8 cellular contexts compared by ENCODE assay signal in genomic region chr5:139293504-139294371, GRCh38. TPM values are rescaled to one million over a fixed set of nuclear protein-coding genes. Genes with fewer than 3 reads are reported as not detected.
DNase-seq lines count a peak whose midpoint lies in the region; ATAC-seq and TF ChIP-seq lines count a peak whose summit lies in the region.

TSS of gene MATR3 (plus strand) at chr5:139293740. CDS start at chr5:139307416, 13,676 bp downstream.

- DNase-seq in DMS 273 (lab: John Stamatoyannopoulos, UW; ENCODE audit: unreplicated experiment) (peak; percentile 98), PC-3 (peak; percentile 91), activated T-cell treated with anti-CD3 and anti-CD28 coated beads for 48 hours (ENCODE audit: low read depth) (peak; percentile 91), epithelial cell of prostate (ENCODE audit: low read depth, low spot score) (peak; percentile 73), mucosa of gallbladder (ENCODE audit: low spot score) (peak; percentile 97)
- DNase-seq in stimulated activated CD8-positive, alpha-beta memory T cell treated with anti-CD3 and anti-CD28 coated beads, Interleukin-4, amount 100 ng/mL, for 4 hours (ENCODE audit: low read depth in 2 of 2, low spot score in 1 of 2), result peak; percentile 75 to 85

- ATAC-seq in GM21529 (IDR thresholded peaks at IDR 0.05; ENCODE audit: unreplicated experiment), result peak; percentile 74
- ATAC-seq in PC-3, result peak; percentile 88

- no peaks in the 10 kb centered on the region for H3K9me3 ChIP-seq in PC-3 (ENCODE audit: low read length)

- H3K27me3 ChIP-seq in PC-3 (ENCODE audit: low read length), result no peaks in the 10 kb centered on the region

- TF ChIP-seq EP300 in Ishikawa (IDR thresholded peaks at IDR 0.05; ENCODE audit: borderline replicate concordance), result no peak

- TF ChIP-seq RAD21 in Ishikawa (IDR thresholded peaks at IDR 0.05; ENCODE audit: low read depth), result no peak

- H3K36me3 ChIP-seq in PC-3 (ENCODE audit: low read depth, low read length), result 0 out of 2 replicates have a peak, but pooled peaks cover 2% of the 10 kb centered on the region

- peak within 1 kb of the TSS; percentile 86 for H2AFZ ChIP-seq in PC-3 (ENCODE audit: low read length)

- H3K79me2 ChIP-seq in PC-3 (ENCODE audit: low read length), result peaks cover 57% of the 10 kb centered on the region

- no peaks in the 10 kb centered on the region for H3K9me2 ChIP-seq in PC-3 (replicated peaks; ENCODE audit: low read length)

- intact Hi-C loops in PC-3 (cut with micrococcal nuclease), result loop anchor here (2.0 kb wide), 1 partner anchor 47 kb away; the partner anchor contains the start of gene PAIP2

- H3K4me1 ChIP-seq in PC-3 (ENCODE audit: insufficient read depth, low read length), result peaks cover 21% of the 10 kb centered on the region; the same call in 1 of the 2 replicates

- no peaks in the 10 kb centered on the region for H3F3A ChIP-seq in PC-3 (ENCODE audit: low read length, unreplicated experiment)

- H3K4me2 ChIP-seq in PC-3 (ENCODE audit: low read length), result peak within 1 kb of the TSS; percentile 85

- H3K9ac ChIP-seq in PC-3 (ENCODE audit: low read length), result peak within 1 kb of the TSS; percentile 100

- peak within 1 kb of the TSS; percentile 97 for H3K4me3 ChIP-seq in PC-3 (ENCODE audit: low read length)

- CTCF ChIA-PET in PC-3 (lab: Charles Lee), result interaction anchor here (0.6 kb wide), 1 partner anchor 48 kb away, joined by 3 read pairs; the partner anchor contains the start of gene PAIP2

- peaks cover 44% of the 10 kb centered on the region for H4K20me1 ChIP-seq in PC-3 (ENCODE audit: low read length)

- POLR2A ChIA-PET in PC-3 (lab: Charles Lee; ENCODE audit: unreplicated experiment), result interaction anchor here (0.5 to 1.1 kb wide), 9 partner anchors 11 to 714 kb away, joined by 3 to 17 read pairs (median 4); no protein-coding TSS in a partner anchor

- TSS peak; percentile 92 for BruUV-seq in PC-3 (replicated peaks; lab: Mats Ljungman, UMichigan)

- H3K27ac ChIP-seq in PC-3 (ENCODE audit: low read length), result peak within 1 kb of the TSS; percentile 88
- H3K27ac ChIP-seq in epithelial cell of prostate, result peak within 1 kb of the TSS; percentile 93

- no peak for TF ChIP-seq CTCF in PC-3 (conservative IDR thresholded peaks at IDR 0.05; ENCODE audit: low read depth, low read length)

TF ChIP-seq in Ishikawa, 13 proteins besides CTCF, POLR2A, EP300 and RAD21:
- TF ChIP-seq TCF12 (IDR thresholded peaks at IDR 0.05; ENCODE audit: low read depth) (0 out of 2 replicates have a peak, but pooled peaks have one; percentile 10), TAF1 (IDR thresholded peaks at IDR 0.05; ENCODE audit: low read depth) (peak; percentile 83), CREB1 (IDR thresholded peaks at IDR 0.05; ENCODE audit: low read depth) (no peak), MAX (IDR thresholded peaks at IDR 0.05) (peak; percentile 76), ZBTB7A (IDR thresholded peaks at IDR 0.05; ENCODE audit: low read depth) (no peak), USF1 (IDR thresholded peaks at IDR 0.05) (no peak; the same call in none of the 2 replicates), EGR1 (IDR thresholded peaks at IDR 0.05) (peak; percentile 65), YY1 (IDR thresholded peaks at IDR 0.05; ENCODE audit: low read depth) (peak; percentile 91)

RNA-seq across cellular contexts. Expression of gene MATR3, which starts in this region (rescaled TPM):
- total RNA-seq in PC-3 (2014; rRNA removed), result 139 and 162 TPM in 2 replicates
- total RNA-seq in mucosa of gallbladder, result 161 TPM

Comparison
In these comparisons a context has a peak if more than half of its experiments do, and no peak if none do; other contexts are left out.
1. Peak in every context shown above with its lines: DNase-seq, ATAC-seq, H3K4me3 ChIP-seq and H3K27ac ChIP-seq.